Comparison of ENCODE assay signal across 8 cellular contexts in the genomic region with DNA sequence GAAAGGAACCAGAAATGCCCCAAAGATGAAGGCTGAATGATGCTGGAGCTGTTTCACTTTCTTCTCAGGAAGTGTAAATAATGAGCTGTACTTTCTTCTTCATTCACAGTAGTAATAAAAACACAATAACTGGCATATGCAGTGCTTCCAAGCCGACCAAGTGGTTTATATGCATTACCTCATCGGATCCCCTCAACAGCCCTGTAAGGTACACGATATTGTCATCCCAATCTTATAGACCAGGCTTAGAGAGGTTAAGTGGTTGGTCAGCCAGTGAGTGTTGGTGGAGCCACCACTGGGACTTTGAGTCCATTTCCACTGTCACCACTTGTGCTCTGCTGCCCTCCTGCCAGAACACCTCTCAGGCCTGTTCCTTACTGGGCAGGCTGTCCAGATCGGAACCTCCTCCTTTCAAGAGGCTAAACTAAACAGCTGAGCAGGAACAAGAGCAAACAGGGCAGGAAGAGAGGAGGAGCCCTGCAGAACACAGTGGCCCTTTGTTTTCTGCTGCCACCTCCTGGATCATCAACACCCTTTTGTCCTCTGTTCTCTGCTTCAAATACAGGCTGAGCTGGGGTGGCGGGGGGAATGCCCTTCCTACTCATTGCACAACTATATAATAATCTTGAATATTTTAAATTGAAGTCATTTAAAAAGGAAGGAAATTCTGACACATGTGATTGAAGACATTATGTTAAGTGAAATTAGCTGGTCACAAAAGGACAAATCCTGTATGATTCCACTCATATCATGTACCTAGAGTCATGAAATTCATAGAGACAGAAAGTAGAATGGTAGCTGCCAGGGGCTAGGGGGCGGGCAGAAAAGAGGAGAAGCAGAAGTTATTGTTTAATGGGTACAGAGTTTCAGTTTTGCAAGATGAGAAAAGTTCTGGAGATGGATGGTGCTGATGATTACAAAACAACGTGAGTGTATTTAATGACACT.
DNase-seq lines count a peak whose midpoint lies in the region; ATAC-seq and TF ChIP-seq lines count a peak whose summit lies in the region.

No MANE protein-coding gene starts in this region.

- peak; percentile 69 for ATAC-seq in GM21576 (IDR thresholded peaks at IDR 0.05; ENCODE audit: unreplicated experiment)

- H3K27ac ChIP-seq in caudate nucleus (ENCODE audit: low read depth, low read length): peak overlapping the region; percentile 49
- peak overlapping the region; percentile 78 for H3K27ac ChIP-seq in layer of hippocampus (ENCODE audit: low read depth, low read length)

- peak; percentile 38 for DNase-seq in DMS79 (lab: John Stamatoyannopoulos, UW)
- peak; percentile 83 for DNase-seq in NB4 (ENCODE audit: low read depth)
- peak; percentile 87 for DNase-seq in SK-MEL-5 (ENCODE audit: low read depth, low spot score)
- peak in 58 of 61 donors; percentile 3 to 83 (median 52) for DNase-seq in caudate nucleus (lab: John Stamatoyannopoulos, UW)
- DNase-seq in stimulated activated CD8-positive, alpha-beta memory T cell treated with anti-CD3 and anti-CD28 coated beads, Interleukin-4, amount 100 ng/mL, for 48 hours: peak; percentile 33
- DNase-seq in dedifferentiated amniotic fluid mesenchymal stem cell (ENCODE audit: extremely low spot score): no peak

- TF ChIP-seq CTCF in NB4 (IDR thresholded peaks at IDR 0.05; ENCODE audit: low read depth, low read length): peak; percentile 23

- no peak for TF ChIP-seq POLR2A in NB4 (IDR thresholded peaks at IDR 0.05; ENCODE audit: extremely low read depth, insufficient read length)

- H3K27me3 ChIP-seq in layer of hippocampus (ENCODE audit: control insufficient read depth, insufficient read depth, low read length): no peaks in the 10 kb centered on the region

- in situ Hi-C loops in SK-MEL-5 (cut with HindIII; ENCODE audit: low pct_unique_long_range_greater_than_20kb, low sequenced_read_pairs): no loop called here

- no peak overlapping the region for H3K4me3 ChIP-seq in NB4 (ENCODE audit: low read depth, low read length)
